20 cellular contexts compared by ENCODE assay signal in genomic region chr16:85183564-85183963, GRCh38.
"Had no signal": no experiment of that assay in that cellular context is flagged by ENCODE, and none has a peak within 500 bp of the region (broad histone marks: within the 10 kb centered on the region; RNA-seq: fewer than 3 reads in every experiment).

No MANE protein-coding gene starts in this region.

- DNase-seq: Karpas-422, KG1, MG63, NCI-H1092, NCI-H1105 treated with DMSO at 0.1 percent for 48 hours, NCI-H1417 treated with DMSO at 0.1 percent for 48 hours, NCI-H146, NCI-H1694 treated with DMSO at 0.1 percent for 48 hours, NCI-H1930, NCI-H2081, NCI-H2107, NCI-H226, NCI-H446, NCI-H510A, NCI-H524 treated with DMSO at 0.1 percent for 48 hours, NCI-H69, NCI-H774, RPMI8226, SHP77, SK-N-SH had no signal

- H3K4me3 ChIP-seq: MG63 had no signal

- H3K27me3 ChIP-seq: MG63 had no signal

- H3K9me3 ChIP-seq: MG63, SK-N-SH had no signal
